Comparison of ENCODE assay signal across 1 cellular context in the genomic region with DNA sequence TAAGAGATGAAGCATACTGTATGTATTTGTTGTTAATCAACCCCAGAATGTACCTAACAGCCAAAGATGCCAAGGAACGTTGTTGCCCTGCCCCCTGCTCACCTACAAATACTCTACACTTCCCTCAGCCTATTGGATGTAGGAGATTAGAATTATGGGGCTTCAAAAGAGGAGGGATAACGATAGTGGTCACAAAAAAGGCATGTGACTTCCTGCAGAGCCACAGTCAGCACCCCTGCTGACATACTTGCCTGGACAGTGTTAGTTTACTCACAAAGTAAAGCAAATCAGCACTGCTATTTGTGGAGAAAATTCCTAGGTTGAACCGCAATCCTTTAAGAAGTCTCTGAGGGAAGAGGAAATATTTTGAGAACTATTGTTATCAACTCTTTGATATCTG.
TF ChIP-seq lines count a peak whose summit lies in the region.

No MANE protein-coding gene starts in this region.

TF ChIP-seq in WTC11, 78 proteins besides CTCF, POLR2A, EP300 and RAD21 (continued from another document):
- TF ChIP-seq TP53 (CRISPR knock-in tag; IDR thresholded peaks at IDR 0.05) = no peak
- TF ChIP-seq NR3C1 (CRISPR knock-in tag; conservative IDR thresholded peaks at IDR 0.05; ENCODE audit: low read depth) = no peak
- TF ChIP-seq NR1H2 (CRISPR knock-in tag; IDR thresholded peaks at IDR 0.05) = no peak
